In the genomic region with DNA sequence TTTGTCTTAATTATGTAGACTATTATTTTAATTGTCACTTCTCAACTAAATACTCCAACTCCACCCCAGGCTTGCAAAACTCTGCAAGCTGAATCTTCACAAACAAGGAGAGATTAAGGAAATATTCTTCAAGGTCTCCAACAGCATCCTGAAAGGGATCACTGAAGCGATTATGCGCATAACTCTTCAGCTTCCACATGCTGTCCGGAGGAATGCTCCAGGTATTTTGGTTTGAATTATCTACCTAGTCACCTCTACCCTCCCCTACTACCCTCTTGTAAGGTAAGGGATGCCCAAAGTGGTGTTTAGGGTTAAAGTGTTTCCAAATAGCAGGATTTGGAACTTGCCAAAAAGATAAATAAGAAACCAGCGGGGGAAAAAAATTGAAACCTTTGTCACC, we compare ENCODE assay signal across 9 cellular contexts. TPM values are rescaled to one million over a fixed set of nuclear protein-coding genes. Genes with fewer than 3 reads are reported as not detected.
DNase-seq lines count a peak whose midpoint lies in the region; ATAC-seq and TF ChIP-seq lines count a peak whose summit lies in the region.
"Had no signal": no experiment of that assay in that cellular context is flagged by ENCODE, and none has a peak within 500 bp of the region (broad histone marks: within the 10 kb centered on the region; RNA-seq: fewer than 3 reads in every experiment).

No MANE protein-coding gene starts in this region.

- H3K36me3 ChIP-seq in ES-I3 (ENCODE audit: insufficient read depth, low read length) = no peaks in the 10 kb centered on the region
- peaks cover 57% of the 10 kb centered on the region for H3K36me3 ChIP-seq in NT2/D1 (ENCODE audit: insufficient read depth, insufficient read length, low read length)

- H3K27ac Mint-ChIP-seq in progenitor cell of endocrine pancreas = peak overlapping the region; percentile 96

- peaks cover 27% of the 10 kb centered on the region for H3K4me1 Mint-ChIP-seq in progenitor cell of endocrine pancreas (ENCODE audit: low read depth)

- H3K4me1 ChIP-seq in ES-I3 (ENCODE audit: insufficient read depth, low read length) (peaks cover 4% of the 10 kb centered on the region), NT2/D1 (ENCODE audit: insufficient read depth, insufficient read length) (no peaks in the 10 kb centered on the region)

- TF ChIP-seq CTCF in epithelial cell of esophagus (IDR thresholded peaks at IDR 0.05; ENCODE audit: insufficient read depth, low read depth, low read length, missing control alignments) = no peak
- TF ChIP-seq CTCF in progenitor cell of endocrine pancreas (IDR thresholded peaks at IDR 0.05; ENCODE audit: unreplicated experiment) = no peak

- DNase-seq in NT2/D1 (ENCODE audit: low read depth, low spot score) = no peak
- DNase-seq in epithelial cell of esophagus (ENCODE audit: low read depth) = no peak
- no peak for DNase-seq in progenitor cell of endocrine pancreas (ENCODE audit: low spot score, unreplicated experiment)
- no peak for DNase-seq in SW 1271 (lab: John Stamatoyannopoulos, UW)
- no peak for DNase-seq in SHP77 (lab: John Stamatoyannopoulos, UW)
- no peak for DNase-seq in NCI-H774 (lab: John Stamatoyannopoulos, UW)
- DNase-seq: NCI-H2227 treated with DMSO at 0.1 percent for 48 hours had no signal

- no peaks in the 10 kb centered on the region for H3K27me3 Mint-ChIP-seq in progenitor cell of endocrine pancreas

- H3K36me3 Mint-ChIP-seq in progenitor cell of endocrine pancreas (ENCODE audit: insufficient read depth) = peaks cover 2% of the 10 kb centered on the region

- no peaks in the 10 kb centered on the region for H3K27me3 ChIP-seq in NT2/D1 (ENCODE audit: insufficient read depth, insufficient read length)

- H3K9ac ChIP-seq in ES-I3 (ENCODE audit: low read depth, low read length) (peak overlapping the region; percentile 67; the same call in 1 of the 2 replicates), NT2/D1 (ENCODE audit: insufficient read length, low read depth) (peak overlapping the region; percentile 53)

- H3K4me3 ChIP-seq in NT2/D1 (ENCODE audit: insufficient read length, low read depth) = peak overlapping the region; percentile 91
- peak overlapping the region; percentile 79 for H3K4me3 ChIP-seq in epithelial cell of esophagus (ENCODE audit: low read length)

- peak overlapping the region; percentile 87 for H3K4me3 Mint-ChIP-seq in progenitor cell of endocrine pancreas (ENCODE audit: low read depth)

- ATAC-seq in GM19395 (IDR thresholded peaks at IDR 0.05; ENCODE audit: unreplicated experiment) = no peak

- no peaks in the 10 kb centered on the region for H3K9me3 Mint-ChIP-seq in progenitor cell of endocrine pancreas (ENCODE audit: low read depth)

- H3K9me3 ChIP-seq in ES-I3 (ENCODE audit: control insufficient read depth, insufficient read depth, low read length) (no peaks in the 10 kb centered on the region), NT2/D1 (ENCODE audit: insufficient read depth, low read length) (no peaks in the 10 kb centered on the region)

RNA-seq across cellular contexts. Expression of gene PTCH1, which starts 11.7 kb away (rescaled TPM):
- total RNA-seq in progenitor cell of endocrine pancreas = 54.9 and 56.3 TPM in 2 replicates
